Comparison of ENCODE assay signal across 32 cellular contexts in genomic region chr1:244915736-244916135, GRCh38. TPM values are rescaled to one million over a fixed set of nuclear protein-coding genes. Genes with fewer than 3 reads are reported as not detected.
DNase-seq lines count a peak whose midpoint lies in the region; ATAC-seq and TF ChIP-seq lines count a peak whose summit lies in the region.
"Had no signal": no experiment of that assay in that cellular context is flagged by ENCODE, and none has a peak within 500 bp of the region (broad histone marks: within the 10 kb centered on the region; RNA-seq: fewer than 3 reads in every experiment).

No MANE protein-coding gene starts in this region.

- H3K14ac ChIP-seq in neuronal stem cell (ENCODE audit: low read length) = no peak overlapping the region

- no peak overlapping the region for H2BK120ac ChIP-seq in neuronal stem cell (ENCODE audit: low read depth, low read length)

- no peak overlapping the region for H3K23ac ChIP-seq in neuronal stem cell (ENCODE audit: low read depth, low read length, poor library complexity)

- no peaks in the 10 kb centered on the region for H3K79me1 ChIP-seq in neuronal stem cell (ENCODE audit: low read depth, low read length)

- H3K9me3 ChIP-seq in neuronal stem cell (replicated peaks in 1 of 2; ENCODE audit: control insufficient read depth in 2 of 2, insufficient read depth in 1 of 2, low read depth in 1 of 2, low read length in 2 of 2) (no peaks in the 10 kb centered on the region), psoas muscle (no peaks in the 10 kb centered on the region), gastrocnemius medialis (no peaks in the 10 kb centered on the region), skeletal muscle tissue (ENCODE audit: control insufficient read depth in 3 of 3, low read length in 3 of 3) (no peaks in the 10 kb centered on the region), tibial nerve (no peaks in the 10 kb centered on the region)
- H3K9me3 ChIP-seq: A549; BE2C; BLaER1; BLaER1 treated with 17β-estradiol and CSF1 and Interleukin-3, amounts not matched to agents 10 nM and 100 nM; Caco-2 had no signal

- ATAC-seq in psoas muscle (peak in 1 of 4 donors; percentile 38), gastrocnemius medialis (peak in 1 of 2 donors; percentile 45), foreskin keratinocyte (no peak)
- ATAC-seq: A549; CD8-positive, alpha-beta T cell had no signal

- TF ChIP-seq CTCF in psoas muscle (IDR thresholded peaks at IDR 0.05) (no peak), gastrocnemius medialis (IDR thresholded peaks at IDR 0.05 in 4 of 5, conservative IDR thresholded peaks at IDR 0.05 in 1 of 5) (no peak), foreskin keratinocyte (conservative IDR thresholded peaks at IDR 0.05) (no peak), tibial nerve (IDR thresholded peaks at IDR 0.05) (no peak)

- no peak for TF ChIP-seq EP300 in tibial nerve (IDR thresholded peaks at IDR 0.05)

- no peak overlapping the region for H4K8ac ChIP-seq in neuronal stem cell (ENCODE audit: low read depth, low read length)

- TF ChIP-seq POLR2A in gastrocnemius medialis (IDR thresholded peaks at IDR 0.05) (peak in 1 of 2 donors; percentile 12), tibial nerve (IDR thresholded peaks at IDR 0.05) (no peak)

- no peak overlapping the region for H3K4me2 ChIP-seq in neuronal stem cell (ENCODE audit: insufficient read depth, low read length, poor library complexity, severe bottlenecking)
- H3K4me2 ChIP-seq: A549; BLaER1; BLaER1 treated with 17β-estradiol and CSF1 and Interleukin-3, amounts not matched to agents 10 nM and 100 nM had no signal

- intact Hi-C loops in psoas muscle (cut with DNase I) (loop anchor here in 1 of 2 donors (5.0 kb wide), 1 partner anchor 127 kb away; no protein-coding TSS in a partner anchor), gastrocnemius medialis (cut with DNase I; ENCODE audit: low total_unique reads) (loop anchor here (5.0 kb wide), 1 partner anchor 263 kb away; the partner anchor contains the start of gene DESI2), posterior vena cava (cut with DNase I) (no loop called here)

- H2BK15ac ChIP-seq in neuronal stem cell (ENCODE audit: low read length) = no peak overlapping the region

- H3K4me1 ChIP-seq in neuronal stem cell (ENCODE audit: control insufficient read depth in 2 of 2, insufficient read depth in 1 of 2, low read depth in 1 of 2, low read length in 2 of 2) (no peaks in the 10 kb centered on the region), psoas muscle (peaks cover 12% of the 10 kb centered on the region), gastrocnemius medialis (peaks cover 24 to 29% of the 10 kb centered on the region in 2 donors), skeletal muscle tissue (ENCODE audit: control insufficient read depth in 3 of 3, insufficient read depth in 3 of 3, low read length in 3 of 3) (peaks cover 8 to 17% (median 11%) of the 10 kb centered on the region in 3 donors), foreskin keratinocyte (no peaks in the 10 kb centered on the region), tibial nerve (peaks cover 0 to 12% (median 2%) of the 10 kb centered on the region in 4 donors)
- H3K4me1 ChIP-seq: Caco-2 had no signal

- H3K4me3 ChIP-seq in neuronal stem cell (ENCODE audit: low read length in 2 of 2) (no peak overlapping the region), psoas muscle (no peak overlapping the region), gastrocnemius medialis (no peak overlapping the region), skeletal muscle tissue (ENCODE audit: low read length in 3 of 3) (no peak overlapping the region), tibial nerve (no peak overlapping the region)
- H3K4me3 ChIP-seq: A549; BLaER1; BLaER1 treated with 17β-estradiol and CSF1 and Interleukin-3, amounts not matched to agents 10 nM and 100 nM had no signal

- no peak overlapping the region for H4K91ac ChIP-seq in neuronal stem cell (ENCODE audit: low read depth, low read length, poor library complexity)

- H3K4ac ChIP-seq in neuronal stem cell (ENCODE audit: low read length) = no peak overlapping the region

- in situ Hi-C loops in gastrocnemius medialis (cut with MboI; ENCODE audit: low sequenced_read_pairs in 4 of 4) = loop anchor here in 1 of 4 donors (5.0 kb wide), 1 partner anchor 52 kb away; a partner anchor contains a TSS

- H2BK5ac ChIP-seq in neuronal stem cell (ENCODE audit: low read length) = no peak overlapping the region

- DNase-seq in neuronal stem cell (ENCODE audit: low spot score) (no peak), psoas muscle (no peak), gastrocnemius medialis (peak; percentile 50 to 54), foreskin keratinocyte (no peak), UCSD-AML1 (lab: John Stamatoyannopoulos, UW; ENCODE audit: unreplicated experiment) (no peak), posterior vena cava (ENCODE audit: low spot score) (no peak), tibial nerve (ENCODE audit: low spot score in 2 of 2) (no peak)
- DNase-seq: 8988T; ACHN; AML-193; BE2C; Caco-2; Calu3; CD4-positive, alpha-beta memory T cell; CD4-positive, alpha-beta T cell; CD4-positive, CD25-positive, alpha-beta regulatory T cell; CD8-positive, alpha-beta memory T cell; CD8-positive, alpha-beta T cell; COR-L47; DMS 273 treated with DMSO at 0.1 percent for 48 hours; DMS153; DMS53; DMS79; DMS79 treated with DMSO at 0.1 percent for 48 hours; DND-41; EL had no signal

- no CpG with 5 or more reads among the region's 7 CpGs for WGBS in neuronal stem cell (ENCODE audit: extremely low coverage in 2 of 2, insufficient read length in 2 of 2, insufficient replicate concordance in 1 of 2), 2 donors
- 37 to 48% (median 40%) methylated on average over 7 of the region's 7 CpGs for WGBS in psoas muscle, 3 donors
- 83 to 88% methylated on average over 7 of the region's 7 CpGs for WGBS in tibial nerve, 2 donors

- no peak overlapping the region for H2AK5ac ChIP-seq in neuronal stem cell (ENCODE audit: low read depth, low read length)

- peaks cover 0 to 45% (median 6%) of the 10 kb centered on the region in 3 experiments for H3K27me3 ChIP-seq in neuronal stem cell (ENCODE audit: control insufficient read depth in 3 of 3, insufficient read depth in 3 of 3, low read depth in 1 of 3, low read length in 3 of 3)
- no peaks in the 10 kb centered on the region for H3K27me3 ChIP-seq in psoas muscle (ENCODE audit: insufficient read depth in 3 of 3, low read length in 2 of 3)
- no peaks in the 10 kb centered on the region for H3K27me3 ChIP-seq in gastrocnemius medialis
- no peaks in the 10 kb centered on the region for H3K27me3 ChIP-seq in skeletal muscle tissue (ENCODE audit: control insufficient read depth in 3 of 3, insufficient read depth in 3 of 3, low read length in 3 of 3)
- H3K27me3 ChIP-seq in foreskin keratinocyte = peaks cover 11% of the 10 kb centered on the region
- H3K27me3 ChIP-seq in tibial nerve = no peaks in the 10 kb centered on the region
- H3K27me3 ChIP-seq: BE2C had no signal

- H2BK12ac ChIP-seq in neuronal stem cell (ENCODE audit: low read length) = no peak overlapping the region

- H3K27ac ChIP-seq in neuronal stem cell (replicated peaks; ENCODE audit: low read length) (no peak overlapping the region), psoas muscle (peak overlapping the region; percentile 91), gastrocnemius medialis (peak overlapping the region; percentile 77 to 94 (median 89)), skeletal muscle tissue (ENCODE audit: low read depth, low read length) (peak overlapping the region; percentile 3), foreskin keratinocyte (no peak overlapping the region), tibial nerve (no peak overlapping the region)
- H3K27ac ChIP-seq: 22Rv1; A549; BLaER1; BLaER1 treated with 17β-estradiol and CSF1 and Interleukin-3, amounts not matched to agents 10 nM and 100 nM; C4-2B had no signal

- H3K36me3 ChIP-seq in neuronal stem cell (replicated peaks in 1 of 2; ENCODE audit: control insufficient read depth in 2 of 2, insufficient read depth in 2 of 2, low read length in 2 of 2) = no peaks in the 10 kb centered on the region
- no peaks in the 10 kb centered on the region for H3K36me3 ChIP-seq in psoas muscle (ENCODE audit: insufficient read depth in 1 of 2, low read depth in 1 of 2)
- H3K36me3 ChIP-seq in gastrocnemius medialis = no peaks in the 10 kb centered on the region
- no peaks in the 10 kb centered on the region for H3K36me3 ChIP-seq in skeletal muscle tissue (ENCODE audit: control insufficient read depth in 3 of 3, insufficient read depth in 3 of 3, low read length in 3 of 3)
- H3K36me3 ChIP-seq in tibial nerve = no peaks in the 10 kb centered on the region
- H3K36me3 ChIP-seq: BE2C; BLaER1; BLaER1 treated with 17β-estradiol and CSF1 and Interleukin-3, amounts not matched to agents 10 nM and 100 nM had no signal

- no peak overlapping the region for H2AFZ ChIP-seq in neuronal stem cell (ENCODE audit: low read length)

- peak overlapping the region; percentile 44 for H3K9ac ChIP-seq in neuronal stem cell (ENCODE audit: low read depth, low read length, poor library complexity)
- H3K9ac ChIP-seq in skeletal muscle tissue (ENCODE audit: low read depth in 1 of 3, low read length in 3 of 3) = no peak overlapping the region
- H3K9ac ChIP-seq: BLaER1; BLaER1 treated with 17β-estradiol and CSF1 and Interleukin-3, amounts not matched to agents 10 nM and 100 nM had no signal

- H3K18ac ChIP-seq in neuronal stem cell (ENCODE audit: low read length) = no peak overlapping the region

RNA-seq across cellular contexts. Expression of gene HNRNPU, which starts 51.4 kb away (rescaled TPM):
- 302 TPM for polyA plus RNA-seq in neuronal stem cell (2013, experiment 1 of 2)
- 312 TPM for polyA plus RNA-seq in neuronal stem cell (2013, experiment 2 of 2)
- total RNA-seq in psoas muscle (100 to 1,000 TPM; 163 to 262 (median 202) TPM), gastrocnemius medialis (100 to 1,000 TPM; 167 to 243 (median 207) TPM), skeletal muscle tissue (342 TPM), foreskin keratinocyte (361 and 420 TPM in 2 replicates), posterior vena cava (100 to 1,000 TPM; 186 to 214 TPM), tibial nerve (100 to 1,000 TPM; 344 to 503 (median 410) TPM)
- polyA plus RNA-seq in psoas muscle (100 to 1,000 TPM; 110 to 186 (median 139) TPM), foreskin keratinocyte (190 and 234 TPM in 2 replicates)

Comparison
In these comparisons a context has a peak if more than half of its experiments do, and no peak if none do; other contexts are left out.
1. DNase-seq: peak in gastrocnemius medialis (2 of 2); none in neuronal stem cell (single experiment), psoas muscle (0 of 2), foreskin keratinocyte (0 of 2), UCSD-AML1 (single experiment), posterior vena cava (single experiment) and tibial nerve (0 of 2).
2. H3K27ac ChIP-seq: peak in psoas muscle (single experiment), gastrocnemius medialis (4 of 4) and skeletal muscle tissue (single experiment); none in neuronal stem cell (single experiment), foreskin keratinocyte (single experiment) and tibial nerve (0 of 4).